ENCODE assay signal across 21 cellular contexts in genomic region chr5:79762929-79763328, GRCh38.
"Had no signal": no experiment of that assay in that cellular context is flagged by ENCODE, and none has a peak within 500 bp of the region (broad histone marks: within the 10 kb centered on the region; RNA-seq: fewer than 3 reads in every experiment).

No MANE protein-coding gene starts in this region.

- H3K27ac ChIP-seq: dorsolateral prefrontal cortex, neutrophil, pancreas, sigmoid colon, stomach, tibial artery, upper lobe of left lung had no signal

- H3K4me3 Mint-ChIP-seq: immature natural killer cell; memory B cell; natural killer cell; stimulated activated effector memory CD8-positive, alpha-beta T cell treated with anti-CD3 and anti-CD28 coated beads, Interleukin-12 subunit alpha, Interleukin-12 subunit beta, amount 100 ng/mL, for 72 hours had no signal

- H3K4me3 ChIP-seq: dorsolateral prefrontal cortex, lung, pancreas, sigmoid colon, stomach, tibial artery, upper lobe of left lung had no signal

- H3K27me3 ChIP-seq: dorsolateral prefrontal cortex, neutrophil, pancreas, sigmoid colon, stomach, tibial artery, upper lobe of left lung had no signal

- ATAC-seq: left colon; pancreas; stimulated activated effector memory CD8-positive, alpha-beta T cell treated with anti-CD3 and anti-CD28 coated beads, Interleukin-12 subunit alpha, Interleukin-12 subunit beta, amount 100 ng/mL, for 72 hours had no signal

- H3K27ac Mint-ChIP-seq: immature natural killer cell; memory B cell; natural killer cell; stimulated activated effector memory CD8-positive, alpha-beta T cell treated with anti-CD3 and anti-CD28 coated beads, Interleukin-12 subunit alpha, Interleukin-12 subunit beta, amount 100 ng/mL, for 72 hours had no signal

- H3K36me3 ChIP-seq: neutrophil, pancreas, upper lobe of left lung had no signal

- H3K4me1 Mint-ChIP-seq: memory B cell; stimulated activated effector memory CD8-positive, alpha-beta T cell treated with anti-CD3 and anti-CD28 coated beads, Interleukin-12 subunit alpha, Interleukin-12 subunit beta, amount 100 ng/mL, for 72 hours had no signal

- H3K27me3 Mint-ChIP-seq: memory B cell had no signal

- H3K36me3 Mint-ChIP-seq: immature natural killer cell; natural killer cell; stimulated activated effector memory CD8-positive, alpha-beta T cell treated with anti-CD3 and anti-CD28 coated beads, Interleukin-12 subunit alpha, Interleukin-12 subunit beta, amount 100 ng/mL, for 72 hours had no signal

- DNase-seq: dorsolateral prefrontal cortex; effector CD4-positive, alpha-beta T cell; head of caudate nucleus; hypothalamus; immature natural killer cell; islet precursor cell; kidney glomerular epithelial cell; left colon; natural killer cell; pancreas; sigmoid colon; stimulated activated CD4-positive, alpha-beta T cell treated with anti-CD3 and anti-CD28 coated beads, Interleukin-2, amount 100 ng/mL, for 24 hours; stimulated activated CD4-positive, alpha-beta T cell treated with anti-CD3 and anti-CD28 coated beads, Interleukin-4, amount 100 ng/mL, for 24 hours; stimulated activated naive CD4-positive, alpha-beta T cell treated with Interleukin-2 at 50 U/mL for 16 hours; stomach; tibial artery; upper lobe of left lung had no signal

- H3K4me1 ChIP-seq: pancreas, sigmoid colon, stomach, tibial artery, upper lobe of left lung had no signal

- H3K9me3 ChIP-seq: neutrophil, pancreas, sigmoid colon, tibial artery, upper lobe of left lung had no signal
